In the genomic region with DNA sequence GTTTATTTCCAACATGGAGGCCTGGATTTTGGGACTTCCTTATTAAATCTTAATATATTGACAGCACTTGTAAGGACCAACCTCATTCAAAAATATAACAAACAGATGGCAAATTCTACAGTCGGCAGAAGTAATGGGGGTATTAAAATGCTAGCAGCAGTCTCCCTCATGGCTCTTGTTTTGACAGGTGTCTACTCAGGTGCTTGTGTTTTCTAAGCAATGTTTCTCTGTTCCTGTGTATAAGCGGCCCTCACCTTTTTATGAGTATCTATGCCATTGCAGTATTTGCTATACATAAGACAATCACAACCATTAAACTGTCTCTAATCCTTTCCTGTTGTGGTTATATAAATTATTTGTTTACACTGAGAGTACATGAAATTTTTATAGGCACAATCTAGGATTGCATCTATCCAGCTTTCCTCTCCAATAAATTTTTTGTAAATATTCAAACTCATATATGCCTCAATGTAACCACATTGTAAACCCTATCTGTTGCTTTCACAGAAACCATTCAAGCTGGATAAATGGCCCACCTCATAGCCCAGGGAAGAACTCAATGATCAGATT, we compare ENCODE assay signal across 14 cellular contexts.
DNase-seq lines count a peak whose midpoint lies in the region; TF ChIP-seq lines count a peak whose summit lies in the region.
"Had no signal": no experiment of that assay in that cellular context is flagged by ENCODE, and none has a peak within 500 bp of the region (broad histone marks: within the 10 kb centered on the region; RNA-seq: fewer than 3 reads in every experiment).

No MANE protein-coding gene starts in this region.

- DNase-seq in NCI-H524 treated with DMSO at 0.1 percent for 48 hours (lab: John Stamatoyannopoulos, UW) (peak; percentile 13), RPMI8226 (peak; percentile 12), NCI-H2227 (lab: John Stamatoyannopoulos, UW; ENCODE audit: unreplicated experiment) (no peak), H4 (ENCODE audit: low spot score) (no peak), dorsolateral prefrontal cortex (no peak)
- DNase-seq: Caco-2; CD4-positive, CD25-positive, alpha-beta regulatory T cell; CD8-positive, alpha-beta T cell; DMS153; DND-41; GM23248; H9 had no signal

- H3K9me3 ChIP-seq in neural cell (ENCODE audit: low read length) = no peaks in the 10 kb centered on the region
- H3K9me3 ChIP-seq: BLaER1, Caco-2 had no signal

- H3F3A ChIP-seq in neural cell (ENCODE audit: insufficient read depth, low read length, poor library complexity, severe bottlenecking) = no peaks in the 10 kb centered on the region

- no peak overlapping the region for H3K4me2 ChIP-seq in neural cell (ENCODE audit: low read length)
- H3K4me2 ChIP-seq: BLaER1 had no signal

- no peak overlapping the region for H2AFZ ChIP-seq in neural cell (ENCODE audit: low read depth, low read length)
- H2AFZ ChIP-seq: GM23248 had no signal

- H3K36me3 ChIP-seq in neural cell (ENCODE audit: insufficient read depth, low read length) = no peaks in the 10 kb centered on the region
- H3K36me3 ChIP-seq: BLaER1 had no signal

- TF ChIP-seq CTCF in neural cell (IDR thresholded peaks at IDR 0.05; ENCODE audit: poor library complexity, severe bottlenecking) = no peak
- no peak for TF ChIP-seq CTCF in dorsolateral prefrontal cortex (IDR thresholded peaks at IDR 0.05 in 54 of 56, conservative IDR thresholded peaks at IDR 0.05 in 2 of 56; ENCODE audit: low read depth in 1 of 56, partially characterized antibody in 56 of 56)

- peak; percentile 87 for TF ChIP-seq EP300 in neural cell (conservative IDR thresholded peaks at IDR 0.05; ENCODE audit: poor library complexity, severe bottlenecking)

- no peaks in the 10 kb centered on the region for H3K9me2 ChIP-seq in neural cell (ENCODE audit: insufficient read depth, low read length)

- no peaks in the 10 kb centered on the region for H3K27me3 ChIP-seq in neural cell (ENCODE audit: insufficient read depth, low read depth, low read length)
- no peaks in the 10 kb centered on the region for H3K27me3 ChIP-seq in dorsolateral prefrontal cortex
- H3K27me3 ChIP-seq: BLaER1 had no signal

- TF ChIP-seq RAD21 in neural cell (conservative IDR thresholded peaks at IDR 0.05) = no peak

- H3K9ac ChIP-seq in neural cell (ENCODE audit: low read length) = no peak overlapping the region
- H3K9ac ChIP-seq: BLaER1, GM23248 had no signal

- H3K4me3 ChIP-seq in neural cell (ENCODE audit: low read length) (no peak overlapping the region), dorsolateral prefrontal cortex (no peak overlapping the region)
- H3K4me3 ChIP-seq: BLaER1, GM23248 had no signal

- intact Hi-C loops in dorsolateral prefrontal cortex (cut with DNase I) = no loop called here

- H3K27ac ChIP-seq in neural cell (ENCODE audit: low read length) = no peak overlapping the region
- H3K27ac ChIP-seq in dorsolateral prefrontal cortex = no peak overlapping the region
- H3K27ac ChIP-seq: BLaER1, GM23248 had no signal

- H4K20me1 ChIP-seq in neural cell (ENCODE audit: insufficient read depth) = no peaks in the 10 kb centered on the region
- H4K20me1 ChIP-seq: BLaER1 had no signal

- no peaks in the 10 kb centered on the region for H3K79me2 ChIP-seq in neural cell (replicated peaks; ENCODE audit: insufficient read depth, low read length)

TF ChIP-seq in neural cell, 6 proteins besides CTCF, POLR2A, EP300 and RAD21:
- TF ChIP-seq EZH2 (IDR thresholded peaks at IDR 0.05; ENCODE audit: borderline replicate concordance, insufficient read depth, low read length, poor library complexity, severe bottlenecking) (no peak), POLR2AphosphoS5 (IDR thresholded peaks at IDR 0.05) (peak; percentile 86)

Comparison
In these comparisons a context has a peak if more than half of its experiments do, and no peak if none do; other contexts are left out.
1. DNase-seq: peak in NCI-H524 treated with DMSO at 0.1 percent for 48 hours (single experiment) and RPMI8226 (single experiment); none in NCI-H2227 (single experiment), H4 (single experiment) and dorsolateral prefrontal cortex (0 of 10).